In the genomic region with DNA sequence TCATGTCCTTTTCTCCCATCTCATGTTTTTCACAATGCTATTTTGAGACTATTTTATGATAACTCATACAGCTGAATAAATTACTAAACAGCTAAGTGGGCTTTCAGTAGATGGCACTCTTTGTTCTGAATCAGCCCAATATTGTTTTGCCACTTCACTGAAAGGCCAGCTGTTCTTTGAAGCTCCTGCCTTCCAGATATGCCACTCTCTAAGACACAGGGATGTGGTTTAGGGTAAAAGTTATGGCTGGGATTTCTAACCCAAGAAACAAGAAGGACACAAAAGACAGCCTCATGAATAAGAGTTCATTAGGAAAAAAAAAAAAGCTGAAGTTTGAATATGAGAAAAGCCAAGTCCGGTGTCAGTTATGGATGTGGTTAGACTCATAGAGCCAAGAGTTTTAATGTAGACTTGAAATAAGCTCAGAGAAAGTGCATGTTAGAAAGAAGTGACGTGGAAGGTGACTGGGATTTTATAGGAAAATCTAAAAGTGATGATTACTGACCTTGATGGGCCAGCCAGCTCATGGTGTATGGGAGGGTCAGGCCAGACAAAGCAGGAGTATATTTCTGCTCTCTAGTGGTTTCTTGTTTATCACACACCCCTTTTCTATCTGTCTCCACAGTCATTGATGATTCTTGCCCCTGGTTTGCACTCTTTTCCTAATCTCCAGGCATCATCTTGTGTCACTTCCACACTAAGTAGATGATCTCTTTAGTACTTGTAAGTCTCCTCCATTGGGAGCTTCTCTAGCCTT, we compare ENCODE assay signal across 9 cellular contexts.
DNase-seq lines count a peak whose midpoint lies in the region; ATAC-seq and TF ChIP-seq lines count a peak whose summit lies in the region.
"Had no signal": no experiment of that assay in that cellular context is flagged by ENCODE, and none has a peak within 500 bp of the region (broad histone marks: within the 10 kb centered on the region; RNA-seq: fewer than 3 reads in every experiment).

No MANE protein-coding gene starts in this region.

- H3K4me3 ChIP-seq in epithelial cell of esophagus (ENCODE audit: low read length) (no peak overlapping the region), retinal pigment epithelial cell (ENCODE audit: low read length) (no peak overlapping the region)
- H3K4me3 ChIP-seq: SJSA1 had no signal

- no peak for ATAC-seq in HG03108 (IDR thresholded peaks at IDR 0.05; ENCODE audit: unreplicated experiment)

- peak; percentile 10 for DNase-seq in NCI-H1694 (lab: John Stamatoyannopoulos, UW)
- DNase-seq in NCI-H1694 treated with DMSO at 0.1 percent for 48 hours (lab: John Stamatoyannopoulos, UW): no peak
- peak; percentile 9 for DNase-seq in NCI-H748 treated with DMSO at 0.1 percent for 48 hours (lab: John Stamatoyannopoulos, UW)
- DNase-seq in epithelial cell of esophagus (ENCODE audit: low read depth): peak; percentile 27
- DNase-seq in retinal pigment epithelial cell (ENCODE audit: low read depth): no peak
- no peak for DNase-seq in C1 segment of cervical spinal cord (lab: John Stamatoyannopoulos, UW)
- DNase-seq in activated naive CD4-positive, alpha-beta T cell treated with anti-CD3 and anti-CD28 coated beads, Interleukin-2, amount 50 U/mL, for 16 hours: no peak

- TF ChIP-seq CTCF in epithelial cell of esophagus (IDR thresholded peaks at IDR 0.05; ENCODE audit: insufficient read depth, low read depth, low read length, missing control alignments) (no peak), retinal pigment epithelial cell (conservative IDR thresholded peaks at IDR 0.05; ENCODE audit: low read depth, low read length) (peak; percentile 38)

Comparison
In these comparisons a context has a peak if more than half of its experiments do, and no peak if none do; other contexts are left out.
1. DNase-seq: peak in NCI-H1694 (single experiment), NCI-H748 treated with DMSO at 0.1 percent for 48 hours (single experiment) and epithelial cell of esophagus (single experiment); none in NCI-H1694 treated with DMSO at 0.1 percent for 48 hours (single experiment), retinal pigment epithelial cell (single experiment), C1 segment of cervical spinal cord (0 of 14) and activated naive CD4-positive, alpha-beta T cell treated with anti-CD3 and anti-CD28 coated beads, Interleukin-2, amount 50 U/mL, for 16 hours (single experiment).